In the genomic region with DNA sequence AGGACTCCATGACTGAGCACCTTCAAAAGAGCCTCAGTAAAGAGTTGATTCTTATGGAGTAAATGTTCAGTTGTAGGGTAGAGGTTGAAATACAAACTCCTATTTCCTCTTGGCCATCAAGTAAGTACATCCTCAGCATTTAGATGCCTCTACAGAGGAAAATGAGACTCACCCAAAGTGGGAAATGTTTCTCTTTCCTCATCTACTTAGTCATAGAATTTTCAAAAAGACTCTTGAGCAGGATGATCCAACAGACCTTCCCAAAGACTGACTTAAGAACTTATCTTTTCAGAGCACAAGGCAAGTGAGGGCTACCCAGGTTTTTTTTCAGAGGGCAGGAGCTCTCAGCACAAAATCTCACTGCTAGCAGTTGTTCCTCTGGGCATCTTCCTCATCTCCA, we compare ENCODE assay signal across 28 cellular contexts.
A peak's percentile ranks its signal among the peaks of the same experiment; 100 is the strongest.
DNase-seq lines count a peak whose midpoint lies in the region; ATAC-seq and TF ChIP-seq lines count a peak whose summit lies in the region.
"Had no signal": no experiment of that assay in that cellular context is flagged by ENCODE, and none has a peak within 500 bp of the region (broad histone marks: within the 10 kb centered on the region; RNA-seq: fewer than 3 reads in every experiment).

No MANE protein-coding gene starts in this region.

- DNase-seq in ELR (ENCODE audit: low read depth) (peak; percentile 55), fibroblast of mammary gland (ENCODE audit: low read depth) (peak; percentile 50), smooth muscle cell (lab: John Stamatoyannopoulos, UW; ENCODE audit: unreplicated experiment) (no peak), NOMO-1 treated with DMSO at 0.1 percent for 48 hours (lab: John Stamatoyannopoulos, UW; ENCODE audit: unreplicated experiment) (no peak), NCI-H2081 (lab: John Stamatoyannopoulos, UW) (no peak), left lung (no peak)
- DNase-seq in NK-92 treated with Interleukin-12 subunit alpha and Interleukin-12 subunit beta, amount 100 ng/mL, for 24 hours (lab: John Stamatoyannopoulos, UW): no peak
- DNase-seq: activated CD4-positive, alpha-beta T cell treated with anti-CD3 and anti-CD28 coated beads for 48 hours; activated naive CD4-positive, alpha-beta T cell; activated T-cell treated with anti-CD3 and anti-CD28 coated beads, Interleukin-2, amount 50 U/mL, for 4 hours; amniotic stem cell; CD4-positive, CD25-positive, alpha-beta regulatory T cell; colonic mucosa; endodermal cell; heart right ventricle; MG63; natural killer cell; NCI-H2081 treated with DMSO at 0.1 percent for 48 hours; NCI-H446; OCI-M1; retina; Right ventricle myocardium superior; stimulated activated CD4-positive, alpha-beta T cell treated with anti-CD3 and anti-CD28 coated beads, Interleukin-2, amount 100 ng/mL, for 48 hours had no signal

- H3K4me2 ChIP-seq in smooth muscle cell: peak overlapping the region; percentile 2

- intact Hi-C loops in left lung (cut with DNase I): no loop called here

- H3K79me2 ChIP-seq in smooth muscle cell (ENCODE audit: low read depth): no peaks in the 10 kb centered on the region

- H3K9me3 ChIP-seq in smooth muscle cell (replicated peaks; ENCODE audit: low read depth): no peaks in the 10 kb centered on the region
- H3K9me3 ChIP-seq in left lung: no peaks in the 10 kb centered on the region
- H3K9me3 ChIP-seq: breast epithelium, colonic mucosa, heart right ventricle, MG63, thoracic aorta had no signal

- peak overlapping the region; percentile 59 for H3K27ac ChIP-seq in smooth muscle cell (ENCODE audit: low read depth)
- H3K27ac ChIP-seq in left lung: no peak overlapping the region
- H3K27ac ChIP-seq: colonic mucosa, heart right ventricle, thoracic aorta had no signal

- no peak overlapping the region for H3K9ac ChIP-seq in smooth muscle cell (ENCODE audit: low read depth)

- H2AFZ ChIP-seq in smooth muscle cell (ENCODE audit: low read depth): no peak overlapping the region

- no peak for TF ChIP-seq CTCF in fibroblast of mammary gland (conservative IDR thresholded peaks at IDR 0.05; ENCODE audit: control insufficient read depth, insufficient read depth, low read depth, low read length)
- TF ChIP-seq CTCF in smooth muscle cell (IDR thresholded peaks at IDR 0.05; ENCODE audit: borderline replicate concordance, insufficient read depth, poor library complexity, severe bottlenecking): no peak
- TF ChIP-seq CTCF in left lung (IDR thresholded peaks at IDR 0.05): no peak

- H3K27me3 ChIP-seq in smooth muscle cell (ENCODE audit: low read depth): no peaks in the 10 kb centered on the region
- H3K27me3 ChIP-seq in left lung: peaks cover 0 to 10% of the 10 kb centered on the region in 2 donors
- H3K27me3 ChIP-seq: breast epithelium, colonic mucosa, MG63 had no signal

- ATAC-seq in SK-N-SH treated with all-trans-retinoic acid at 6 μM for 48 hours (peak; percentile 10), left lung (no peak)
- ATAC-seq: activated T-cell treated with anti-CD3 and anti-CD28 coated beads, Interleukin-2, amount 50 U/mL, for 4 hours; heart right ventricle; left lobe of liver; natural killer cell; stimulated activated effector memory CD8-positive, alpha-beta T cell treated with anti-CD3 and anti-CD28 coated beads, Interleukin-12 subunit alpha, Interleukin-12 subunit beta, amount 100 ng/mL, for 72 hours had no signal

- H3K36me3 ChIP-seq in smooth muscle cell (ENCODE audit: low read depth): no peaks in the 10 kb centered on the region
- no peaks in the 10 kb centered on the region for H3K36me3 ChIP-seq in left lung
- H3K36me3 ChIP-seq: breast epithelium, colonic mucosa, heart right ventricle, thoracic aorta had no signal

- peaks cover 10% of the 10 kb centered on the region for H3F3A ChIP-seq in smooth muscle cell (ENCODE audit: low read depth)

- H3K4me1 ChIP-seq in smooth muscle cell (ENCODE audit: low read depth) (peaks cover 20% of the 10 kb centered on the region), left lung (no peaks in the 10 kb centered on the region)
- H3K4me1 ChIP-seq: breast epithelium, colonic mucosa had no signal

- H4K20me1 ChIP-seq in smooth muscle cell (ENCODE audit: low read depth): no peaks in the 10 kb centered on the region

- no peak overlapping the region for H3K4me3 ChIP-seq in fibroblast of mammary gland (ENCODE audit: control insufficient read depth, low read depth, low read length)
- H3K4me3 ChIP-seq in smooth muscle cell: no peak overlapping the region
- H3K4me3 ChIP-seq in left lung: no peak overlapping the region
- H3K4me3 ChIP-seq: breast epithelium, colonic mucosa, heart right ventricle, MG63, thoracic aorta had no signal

TF ChIP-seq in SK-N-SH treated with all-trans-retinoic acid at 6 μM for 48 hours, 23 proteins besides CTCF, POLR2A, EP300 and RAD21:
- TF ChIP-seq RARB (CRISPR knock-in tag; IDR thresholded peaks at IDR 0.05) (no peak), ARNTL (CRISPR knock-in tag; IDR thresholded peaks at IDR 0.05; ENCODE audit: borderline replicate concordance, low read depth) (no peak), OSR1 (CRISPR knock-in tag; IDR thresholded peaks at IDR 0.05) (no peak), ZFP30 (CRISPR knock-in tag; IDR thresholded peaks at IDR 0.05) (no peak)
TF ChIP-seq in SK-N-SH treated with all-trans-retinoic acid at 6 μM for 48 hours: peak in this region for 0.

Comparison
In these comparisons a context has a peak if more than half of its experiments do, and no peak if none do; other contexts are left out.
1. DNase-seq: peak in ELR (single experiment) and fibroblast of mammary gland (single experiment); none in smooth muscle cell (single experiment), NOMO-1 treated with DMSO at 0.1 percent for 48 hours (single experiment), NCI-H2081 (0 of 2), left lung (0 of 2) and NK-92 treated with Interleukin-12 subunit alpha and Interleukin-12 subunit beta, amount 100 ng/mL, for 24 hours (single experiment).